8 cellular contexts compared by ENCODE assay signal in the genomic region with DNA sequence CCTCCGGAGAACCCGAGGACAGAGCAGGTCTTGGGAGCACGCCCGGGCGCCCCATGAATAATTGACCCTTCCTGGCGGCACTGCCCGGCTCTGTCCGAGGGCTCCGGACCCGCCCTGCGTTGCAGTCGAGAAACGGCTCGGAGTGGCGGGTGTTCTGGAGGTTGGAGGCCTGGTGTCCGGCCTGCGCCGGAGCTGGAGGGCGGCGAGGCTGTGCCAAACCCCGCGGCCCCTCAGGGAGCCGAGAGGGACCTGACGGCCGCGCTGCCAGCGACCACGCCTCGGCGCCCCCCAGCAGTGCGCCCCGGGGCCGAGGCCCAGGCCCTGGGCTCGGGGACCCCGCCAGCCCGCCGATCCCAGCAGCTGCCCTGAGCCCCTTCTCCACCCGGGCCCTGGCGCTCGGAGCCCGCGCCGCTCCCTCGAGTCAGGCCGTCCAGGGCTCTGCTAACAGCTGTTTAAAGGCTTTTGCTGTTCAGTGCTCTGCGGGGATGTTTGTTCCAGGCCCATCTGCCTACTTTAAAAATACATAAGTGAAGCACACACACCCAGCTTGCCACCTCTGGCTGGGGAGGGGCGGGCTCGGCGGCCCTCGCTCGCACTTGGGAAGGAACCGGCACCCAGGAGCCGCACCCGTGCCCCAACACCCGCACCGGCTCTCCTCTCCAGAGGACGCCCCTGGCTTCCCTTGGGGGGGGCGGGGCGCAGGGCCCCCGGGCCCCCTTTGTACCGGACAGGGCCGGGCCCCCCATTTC. TPM values are rescaled to one million over a fixed set of nuclear protein-coding genes. Genes with fewer than 3 reads are reported as not detected.
DNase-seq lines count a peak whose midpoint lies in the region; ATAC-seq, FAIRE-seq and TF ChIP-seq lines count a peak whose summit lies in the region.

No MANE protein-coding gene starts in this region.

- TF ChIP-seq POLR2A in GM12878 (IDR thresholded peaks at IDR 0.05; ENCODE audit: low read depth, low read length) (no peak), spleen (IDR thresholded peaks at IDR 0.05) (no peak)

- H3K9ac ChIP-seq in GM12878 (ENCODE audit: control insufficient read depth, insufficient read depth, low read length) = peak overlapping the region; percentile 81

- FAIRE-seq in GM12878 (lab: Jason Lieb, UNC) = no peak

- peak overlapping the region; percentile 81 for H3K4me2 ChIP-seq in GM12878 (ENCODE audit: control insufficient read depth, insufficient read depth)

- TF ChIP-seq CTCF in GM12878 (IDR thresholded peaks at IDR 0.05 in 2 of 3, conservative IDR thresholded peaks at IDR 0.05 in 1 of 3; ENCODE audit: control insufficient read depth in 2 of 3, extremely low read depth in 1 of 3, insufficient read depth in 1 of 3, low read depth in 3 of 3, low read length in 3 of 3) (no peak), spleen (IDR thresholded peaks at IDR 0.05 in 8 of 11, conservative IDR thresholded peaks at IDR 0.05 in 3 of 11) (no peak)

- 70% methylated on average over 48 of the region's 62 CpGs for WGBS in GM12878 (ENCODE audit: insufficient coverage, insufficient replicate concordance, low lambda C conversion rate, missing lambda C conversion rate)
- 21 to 48% (median 37%) methylated on average over 22 to 62 of the region's 62 CpGs for WGBS in spleen, 5 donors

- ATAC-seq in GM12878 (peak; percentile 1; the same call in 1 of the 3 replicates), GM21381 (IDR thresholded peaks at IDR 0.05; ENCODE audit: unreplicated experiment) (no peak)

- H3K9me3 ChIP-seq in MG63 (no peaks in the 10 kb centered on the region), GM12878 (replicated peaks; ENCODE audit: control insufficient read depth, insufficient read depth, low read length) (no peaks in the 10 kb centered on the region), iPS-18c (ENCODE audit: control insufficient read depth, insufficient read depth, low read length) (no peaks in the 10 kb centered on the region), spleen (no peaks in the 10 kb centered on the region)

- H4K20me1 ChIP-seq in GM12878 (ENCODE audit: control insufficient read depth, insufficient read depth) = no peaks in the 10 kb centered on the region

- SMC1A ChIA-PET in GM12878 (lab: Charles Lee; ENCODE audit: uncharacterized antibody, unreplicated experiment) = interaction anchor here (0.9 to 20.0 kb wide), 2 partner anchors 30 to 70 kb away, joined by 3 to 224 read pairs; no protein-coding TSS in a partner anchor

- intact Hi-C loops in GM12878 (cut with micrococcal nuclease; ENCODE audit: unreplicated experiment) = loop anchor here (5.0 kb wide), 1 partner anchor 97 kb away; no protein-coding TSS in a partner anchor
- intact Hi-C loops in spleen (cut with DNase I; ENCODE audit: low total_unique reads) = loop anchor here (10.0 kb wide), 1 partner anchor 64 kb away; no protein-coding TSS in a partner anchor

- no peak for TF ChIP-seq RAD21 in GM12878 (IDR thresholded peaks at IDR 0.05; ENCODE audit: insufficient read depth, low read depth, low read length)

- H3K4me3 ChIP-seq in MG63 = peak overlapping the region; percentile 72
- peak overlapping the region; percentile 68 for H3K4me3 ChIP-seq in GM12878
- peak overlapping the region; percentile 61 for H3K4me3 ChIP-seq in iPS-18c (ENCODE audit: insufficient read depth, low read depth, low read length)
- H3K4me3 ChIP-seq in spleen = peak overlapping the region; percentile 50 to 92 (median 70)

- BruUV-seq in GM12878 (replicated peaks; lab: Mats Ljungman, UMichigan) = TSS peak; percentile 89

- peak overlapping the region; percentile 68 for H3K27ac ChIP-seq in GM12878 (ENCODE audit: control insufficient read depth, insufficient read depth)
- peak overlapping the region; percentile 76 to 97 (median 94) for H3K27ac ChIP-seq in spleen

- RAD21 ChIA-PET in GM12878 (lab: Charles Lee; ENCODE audit: unreplicated experiment) = interaction anchor here (1.0 to 1.3 kb wide), 2 partner anchors 73 to 85 kb away, joined by 3 read pairs; no protein-coding TSS in a partner anchor

- H3K36me3 ChIP-seq in MG63 (peaks cover 5% of the 10 kb centered on the region), GM12878 (ENCODE audit: control insufficient read depth in 2 of 2, insufficient read depth in 2 of 2, low read length in 1 of 2) (peaks cover 0 to 5% of the 10 kb centered on the region in 2 experiments; a peak in 1 of 4 replicates), spleen (no peaks in the 10 kb centered on the region)

- H3K4me1 ChIP-seq in GM12878 (ENCODE audit: control insufficient read depth, insufficient read depth, low read length) (peaks cover 17% of the 10 kb centered on the region), spleen (peaks cover 19 to 63% (median 53%) of the 10 kb centered on the region in 6 donors)

- H2AFZ ChIP-seq in GM12878 (ENCODE audit: control insufficient read depth, low read depth, low read length) = peak overlapping the region; percentile 74; the same call in 1 of the 2 replicates

- peaks cover 35% of the 10 kb centered on the region for H3K79me2 ChIP-seq in GM12878 (ENCODE audit: control insufficient read depth, insufficient read depth, low read length)

- in situ Hi-C loops in GM12878 (cut with MboI) = no loop called here

- no peak for TF ChIP-seq EP300 in GM12878 (IDR thresholded peaks at IDR 0.05; ENCODE audit: borderline replicate concordance in 1 of 2, control insufficient read depth in 1 of 2, low read depth in 2 of 2, low read length in 2 of 2)

- POLR2A ChIA-PET in GM12878 (lab: Charles Lee) = interaction anchor here (0.9 kb wide), 1 partner anchor 98 kb away, joined by 5 read pairs; no protein-coding TSS in a partner anchor

- CTCF ChIA-PET in GM12878 (lab: Yijun Ruan, JAX) = interaction anchor here (0.8 to 2.0 kb wide), 2 partner anchors 71 to 102 kb away, joined by 6 read pairs; no protein-coding TSS in a partner anchor

- DNase-seq in ELF-1 (ENCODE audit: low read depth, low spot score) = peak; percentile 49
- DNase-seq in MG63 = peak; percentile 49
- DNase-seq in GM12878 (ENCODE audit: low read depth, low spot score) = no peak
- peak; percentile 87 for DNase-seq in spleen
- no peak for DNase-seq in NK-92 (lab: John Stamatoyannopoulos, UW; ENCODE audit: unreplicated experiment)
- no peak for DNase-seq in activated CD4-positive, CD25-positive, alpha-beta regulatory T cell treated with anti-CD3 and anti-CD28 coated beads, Interleukin-2, amount 50 U/mL, for 72 hours

- peaks cover 2% of the 10 kb centered on the region; the same call in 1 of the 2 replicates for H3K27me3 ChIP-seq in MG63
- H3K27me3 ChIP-seq in GM12878 (replicated peaks in 1 of 2; ENCODE audit: control insufficient read depth in 2 of 2, insufficient read depth in 2 of 2, low read length in 1 of 2) = no peaks in the 10 kb centered on the region; a peak in 1 of 4 replicates
- H3K27me3 ChIP-seq in spleen (replicated peaks in 1 of 7) = no peaks in the 10 kb centered on the region

TF ChIP-seq in GM12878, 131 proteins besides CTCF, POLR2A, EP300 and RAD21:
- TF ChIP-seq FOXK2 (IDR thresholded peaks at IDR 0.05) (no peak), ZNF207 (IDR thresholded peaks at IDR 0.05; ENCODE audit: borderline replicate concordance) (no peak), NFYA (IDR thresholded peaks at IDR 0.05; ENCODE audit: borderline replicate concordance, low read depth, low read length) (no peak), CBFB (IDR thresholded peaks at IDR 0.05; ENCODE audit: low read depth) (no peak), WRNIP1 (IDR thresholded peaks at IDR 0.05; ENCODE audit: borderline replicate concordance, low read depth, low read length) (no peak), TCF7 (IDR thresholded peaks at IDR 0.05; ENCODE audit: borderline replicate concordance) (no peak), IKZF1 (conservative IDR thresholded peaks at IDR 0.05) (no peak), ZNF24 (IDR thresholded peaks at IDR 0.05) (no peak), ZNF622 (IDR thresholded peaks at IDR 0.05) (no peak)

RNA-seq across cellular contexts. Expression of a gene that starts 0.8 kb away (rescaled TPM):
- 7.0 and 9.1 TPM in 2 replicates for total RNA-seq in MG63 (2014; rRNA removed; shearing (Covaris generic); ENCODE audit: low replicate concordance)
- total RNA-seq in GM12878 (2013; cell fraction: nucleolus; rRNA removed) = 34.7 and 37.4 TPM in 2 replicates
- 17.3 and 23.0 TPM in 2 replicates for total RNA-seq in GM12878 (2014; rRNA removed)
- total RNA-seq in GM12878 (2014; rRNA removed; fragmentation: Illumina TruSeq; extraction: Trizol) = 11.3 and 13.7 TPM in 2 replicates
- 31.5 and 43.5 TPM in 2 replicates for total RNA-seq in GM12878 (2021)
- polyA plus RNA-seq in GM12878 (2011; ENCODE audit: low read depth) = 3.8 TPM
- polyA plus RNA-seq in GM12878 (2011; rRNA removed) = 4.0 and 6.6 TPM in 2 replicates
- 9.5 and 10.0 TPM in 2 replicates for polyA plus RNA-seq in GM12878 (2011; cell fraction: cytosol; rRNA removed)
- polyA plus RNA-seq in GM12878 (2011; cell fraction: nucleus; rRNA removed) = 11.6 and 18.2 TPM in 2 replicates
- polyA plus RNA-seq in GM12878 (2012) = 7.9 and 10.4 TPM in 2 replicates
- 3.6 and 13.1 TPM in 2 replicates for polyA plus RNA-seq in GM12878 (2014; fragmentation: Illumina TruSeq; extraction: Trizol)
- polyA plus RNA-seq in GM12878 (2014; fragmentation: Nextera tagmentation; extraction: Ambion mirVana) = 1 to 10 TPM; 1.4 to 4.5 TPM
- polyA plus RNA-seq in GM12878 (2014; rRNA removed) = 13.5 and 16.7 TPM in 2 replicates
- 1 to 10 TPM; 4.1 to 5.1 TPM for polyA plus RNA-seq in GM12878 (2016; fragmentation: Nextera tagmentation; extraction: Ambion mirVana)
- 11.6 and 19.6 TPM in 2 replicates for polyA minus RNA-seq in GM12878 (2011; rRNA and poly(A)+ RNA removed)
- polyA minus RNA-seq in GM12878 (2011; cell fraction: cytosol; rRNA and poly(A)+ RNA removed) = 14.3 and 15.8 TPM in 2 replicates
- polyA minus RNA-seq in GM12878 (2011; cell fraction: nucleus; rRNA and poly(A)+ RNA removed) = 5.4 and 10.0 TPM in 2 replicates
- total RNA-seq in spleen = 10 to 100 TPM; 25.5 to 66.4 (median 36.7) TPM
- 10 to 100 TPM; 12.5 to 24.8 (median 19.5) TPM for polyA plus RNA-seq in spleen

Comparison
In these comparisons a context has a peak if more than half of its experiments do, and no peak if none do; other contexts are left out.
1. DNase-seq: peak in ELF-1 (single experiment), MG63 (single experiment) and spleen (single experiment); none in GM12878 (single experiment), NK-92 (single experiment) and activated CD4-positive, CD25-positive, alpha-beta regulatory T cell treated with anti-CD3 and anti-CD28 coated beads, Interleukin-2, amount 50 U/mL, for 72 hours (single experiment).
2. Peak in every context shown above with its lines, with median percentiles within 50 percentile points of each other: H3K4me3 ChIP-seq.